Comparison of ENCODE assay signal across 8 cellular contexts in the genomic region with DNA sequence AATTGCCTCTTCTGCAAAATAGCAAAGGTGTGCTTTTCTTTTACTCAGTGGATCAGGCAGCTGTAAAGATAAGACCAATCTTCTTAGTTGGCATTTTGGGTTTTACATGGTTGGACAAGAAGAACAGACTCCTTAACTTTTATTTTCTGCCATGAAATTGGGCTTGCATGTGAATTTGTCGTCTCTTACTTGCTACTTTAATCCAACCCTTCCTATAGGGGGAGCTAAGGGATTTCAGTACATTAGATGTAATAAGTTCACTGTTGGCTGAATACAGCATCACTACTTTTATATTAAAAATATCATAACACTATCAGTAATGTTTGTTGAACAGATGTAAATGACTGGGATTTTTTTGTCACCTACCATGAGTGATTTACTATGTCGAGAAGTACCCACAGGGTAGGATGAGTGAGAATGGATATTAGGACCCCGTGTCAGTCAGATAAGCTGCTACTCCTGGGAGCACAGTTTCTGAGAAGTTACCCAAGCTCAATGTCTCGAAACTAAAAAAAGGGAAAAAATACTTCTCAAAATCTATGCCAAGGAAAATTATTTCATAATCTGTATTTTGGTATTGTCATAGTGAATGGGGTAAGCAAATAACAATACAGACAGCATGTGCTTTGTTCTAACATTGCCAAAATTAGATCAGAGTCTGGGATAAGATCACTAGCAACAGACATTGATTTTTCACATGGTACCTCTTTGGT.
A peak's percentile ranks its signal among the peaks of the same experiment; 100 is the strongest.
DNase-seq lines count a peak whose midpoint lies in the region; ATAC-seq and TF ChIP-seq lines count a peak whose summit lies in the region.

No MANE protein-coding gene starts in this region.

- ATAC-seq in HCT116 = peak; percentile 65
- no peak for ATAC-seq in HG03521 (IDR thresholded peaks at IDR 0.05; ENCODE audit: unreplicated experiment)
- no peak for ATAC-seq in HG02970 (IDR thresholded peaks at IDR 0.05; ENCODE audit: low FRiP score, unreplicated experiment)

- CTCF ChIA-PET in BJ (lab: Yijun Ruan, JAX) = interaction anchor here (0.6 to 1.8 kb wide), 14 partner anchors 10 to 656 kb away, joined by 3 to 7 read pairs (median 4); no protein-coding TSS in a partner anchor
- CTCF ChIA-PET in HCT116 (lab: Charles Lee) = interaction anchor here (0.7 to 1.9 kb wide), 8 partner anchors 10 to 639 kb away, joined by 3 to 9 read pairs (median 3); no protein-coding TSS in a partner anchor

- H2AFZ ChIP-seq in HCT116 (ENCODE audit: low read depth, low read length, poor library complexity, severe bottlenecking) = peak overlapping the region; percentile 22

- no peaks in the 10 kb centered on the region for H3K9me2 ChIP-seq in HCT116 (ENCODE audit: insufficient read depth)

- TF ChIP-seq POLR2A in HCT116 (IDR thresholded peaks at IDR 0.05; ENCODE audit: borderline replicate concordance, extremely low read depth, insufficient read depth, insufficient read length) = no peak

- H3K9ac ChIP-seq in HCT116 (ENCODE audit: low read length) (no peak overlapping the region), adipocyte (ENCODE audit: low read length) (no peak overlapping the region)

- H3K4me1 ChIP-seq in HCT116 (ENCODE audit: control insufficient read depth in 1 of 2, insufficient read depth in 2 of 2, low read length in 2 of 2) = no peaks in the 10 kb centered on the region
- peaks cover 10% of the 10 kb centered on the region for H3K4me1 ChIP-seq in adipocyte (ENCODE audit: control insufficient read depth, insufficient read depth, low read length)

- H3K4me3 ChIP-seq in BJ (ENCODE audit: low read depth, low read length) (no peak overlapping the region), HCT116 (replicated peaks in 1 of 2; ENCODE audit: low read depth in 1 of 2, low read length in 2 of 2) (no peak overlapping the region), adipocyte (ENCODE audit: low read length) (no peak overlapping the region), kidney epithelial cell (ENCODE audit: low read depth, low read length) (no peak overlapping the region)

- intact Hi-C loops in HCT116 (cut with micrococcal nuclease) = no loop called here

- no peaks in the 10 kb centered on the region for H4K20me1 ChIP-seq in HCT116 (ENCODE audit: insufficient read depth)

- H3K79me2 ChIP-seq in HCT116 (ENCODE audit: insufficient read depth, low read length) = no peaks in the 10 kb centered on the region

- TF ChIP-seq CTCF in BJ (IDR thresholded peaks at IDR 0.05; ENCODE audit: insufficient read depth, low read depth, low read length) = peak; percentile 37; the same call in 1 of the 2 replicates
- TF ChIP-seq CTCF in HCT116 (IDR thresholded peaks at IDR 0.05 in 2 of 3, conservative IDR thresholded peaks at IDR 0.05 in 1 of 3; ENCODE audit: borderline replicate concordance in 1 of 3, insufficient read depth in 1 of 3, low read depth in 2 of 3, low read length in 2 of 3) = peak; percentile 38 to 55 (median 48); a peak in 5 of 6 replicates
- TF ChIP-seq CTCF in kidney epithelial cell (IDR thresholded peaks at IDR 0.05; ENCODE audit: insufficient read depth, low read length, poor library complexity, severe bottlenecking) = peak; percentile 22

- BruUV-seq in HCT116 (replicated peaks; lab: Mats Ljungman, UMichigan) = no TSS peak

- POLR2A ChIA-PET in BJ (lab: Charles Lee) = no interaction called here
- POLR2A ChIA-PET in HCT116 (lab: Charles Lee) = no interaction called here

- no peak overlapping the region for H3K4me2 ChIP-seq in HCT116 (ENCODE audit: low read length)

- H3K9me3 ChIP-seq in HCT116 (ENCODE audit: control insufficient read depth in 1 of 2, insufficient read depth in 1 of 2, low read depth in 1 of 2, low read length in 2 of 2) = no peaks in the 10 kb centered on the region
- no peaks in the 10 kb centered on the region for H3K9me3 ChIP-seq in adipocyte (ENCODE audit: control insufficient read depth, low read length)

- TF ChIP-seq RAD21 in HCT116 (IDR thresholded peaks at IDR 0.05; ENCODE audit: low read depth) = peak; percentile 69

- RAD21 ChIA-PET in HCT116 (lab: Charles Lee; ENCODE audit: low non-redundant PET in 1 of 2, low total read pairs in 2 of 2, uncharacterized antibody in 2 of 2, unreplicated experiment in 2 of 2) = no interaction called here

- H3K27ac ChIP-seq in HCT116 (ENCODE audit: low read depth, low read length) = no peak overlapping the region

- no peaks in the 10 kb centered on the region for H3K27me3 ChIP-seq in BJ (ENCODE audit: control insufficient read depth, insufficient read depth, low read length)
- H3K27me3 ChIP-seq in HCT116 (ENCODE audit: insufficient read depth, low read length) = no peaks in the 10 kb centered on the region
- H3K27me3 ChIP-seq in adipocyte (replicated peaks; ENCODE audit: control insufficient read depth, insufficient read depth, low read length) = no peaks in the 10 kb centered on the region
- H3K27me3 ChIP-seq in kidney epithelial cell (ENCODE audit: control insufficient read depth, insufficient read depth, low read length) = no peaks in the 10 kb centered on the region

- H3K36me3 ChIP-seq in BJ (ENCODE audit: control insufficient read depth, insufficient read depth, low read length) (no peaks in the 10 kb centered on the region), HCT116 (ENCODE audit: control insufficient read depth in 1 of 2, insufficient read depth in 2 of 2, low read length in 2 of 2) (no peaks in the 10 kb centered on the region), adipocyte (ENCODE audit: control insufficient read depth, insufficient read depth, low read length, severe bottlenecking) (no peaks in the 10 kb centered on the region), kidney epithelial cell (ENCODE audit: control insufficient read depth, insufficient read depth, low read length) (no peaks in the 10 kb centered on the region)

- DNase-seq in BJ (ENCODE audit: low read depth) (no peak), HCT116 (ENCODE audit: low read depth, low spot score) (peak; percentile 27), adipocyte (ENCODE audit: low read depth) (peak; percentile 19), kidney epithelial cell (ENCODE audit: low read depth) (no peak)
- DNase-seq in effector CD8-positive, alpha-beta T cell (lab: John Stamatoyannopoulos, UW) = no peak
- no peak for DNase-seq in NK-92 treated with Interleukin-12 subunit alpha and Interleukin-12 subunit beta, amount 100 ng/mL, for 24 hours (lab: John Stamatoyannopoulos, UW)

TF ChIP-seq in HCT116, 20 proteins besides CTCF, POLR2A, EP300 and RAD21 (continues in another document):
- TF ChIP-seq CEBPB (IDR thresholded peaks at IDR 0.05; ENCODE audit: low read depth) = no peak
- TF ChIP-seq, protein P1, sequence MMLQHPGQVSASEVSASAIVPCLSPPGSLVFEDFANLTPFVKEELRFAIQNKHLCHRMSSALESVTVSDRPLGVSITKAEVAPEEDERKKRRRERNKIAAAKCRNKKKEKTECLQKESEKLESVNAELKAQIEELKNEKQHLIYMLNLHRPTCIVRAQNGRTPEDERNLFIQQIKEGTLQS (IDR thresholded peaks at IDR 0.05) = no peak
- no peak for TF ChIP-seq EZH2phosphoT487 (IDR thresholded peaks at IDR 0.05; ENCODE audit: borderline replicate concordance)
- no peak for TF ChIP-seq ZFX (IDR thresholded peaks at IDR 0.05)
- TF ChIP-seq SP1 (IDR thresholded peaks at IDR 0.05; ENCODE audit: low read depth) = no peak
- TF ChIP-seq TCF7L2 (IDR thresholded peaks at IDR 0.05; ENCODE audit: borderline replicate concordance, extremely low read depth, insufficient read depth, insufficient read length) = no peak
- TF ChIP-seq ZNF274 (IDR thresholded peaks at IDR 0.05; ENCODE audit: low read depth, low read length) = no peak
- no peak for TF ChIP-seq POLR2AphosphoS5 (IDR thresholded peaks at IDR 0.05; ENCODE audit: low read depth, low read length)
- TF ChIP-seq JUND (IDR thresholded peaks at IDR 0.05) = no peak
- TF ChIP-seq, protein P2, sequence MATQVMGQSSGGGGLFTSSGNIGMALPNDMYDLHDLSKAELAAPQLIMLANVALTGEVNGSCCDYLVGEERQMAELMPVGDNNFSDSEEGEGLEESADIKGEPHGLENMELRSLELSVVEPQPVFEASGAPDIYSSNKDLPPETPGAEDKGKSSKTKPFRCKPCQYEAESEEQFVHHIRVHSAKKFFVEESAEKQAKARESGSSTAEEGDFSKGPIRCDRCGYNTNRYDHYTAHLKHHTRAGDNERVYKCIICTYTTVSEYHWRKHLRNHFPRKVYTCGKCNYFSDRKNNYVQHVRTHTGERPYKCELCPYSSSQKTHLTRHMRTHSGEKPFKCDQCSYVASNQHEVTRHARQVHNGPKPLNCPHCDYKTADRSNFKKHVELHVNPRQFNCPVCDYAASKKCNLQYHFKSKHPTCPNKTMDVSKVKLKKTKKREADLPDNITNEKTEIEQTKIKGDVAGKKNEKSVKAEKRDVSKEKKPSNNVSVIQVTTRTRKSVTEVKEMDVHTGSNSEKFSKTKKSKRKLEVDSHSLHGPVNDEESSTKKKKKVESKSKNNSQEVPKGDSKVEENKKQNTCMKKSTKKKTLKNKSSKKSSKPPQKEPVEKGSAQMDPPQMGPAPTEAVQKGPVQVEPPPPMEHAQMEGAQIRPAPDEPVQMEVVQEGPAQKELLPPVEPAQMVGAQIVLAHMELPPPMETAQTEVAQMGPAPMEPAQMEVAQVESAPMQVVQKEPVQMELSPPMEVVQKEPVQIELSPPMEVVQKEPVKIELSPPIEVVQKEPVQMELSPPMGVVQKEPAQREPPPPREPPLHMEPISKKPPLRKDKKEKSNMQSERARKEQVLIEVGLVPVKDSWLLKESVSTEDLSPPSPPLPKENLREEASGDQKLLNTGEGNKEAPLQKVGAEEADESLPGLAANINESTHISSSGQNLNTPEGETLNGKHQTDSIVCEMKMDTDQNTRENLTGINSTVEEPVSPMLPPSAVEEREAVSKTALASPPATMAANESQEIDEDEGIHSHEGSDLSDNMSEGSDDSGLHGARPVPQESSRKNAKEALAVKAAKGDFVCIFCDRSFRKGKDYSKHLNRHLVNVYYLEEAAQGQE (IDR thresholded peaks at IDR 0.05; ENCODE audit: low read depth) = no peak
- TF ChIP-seq, protein P3, sequence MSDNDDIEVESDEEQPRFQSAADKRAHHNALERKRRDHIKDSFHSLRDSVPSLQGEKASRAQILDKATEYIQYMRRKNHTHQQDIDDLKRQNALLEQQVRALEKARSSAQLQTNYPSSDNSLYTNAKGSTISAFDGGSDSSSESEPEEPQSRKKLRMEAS (IDR thresholded peaks at IDR 0.05) = no peak
- TF ChIP-seq FOSL1 (IDR thresholded peaks at IDR 0.05; ENCODE audit: low read depth) = no peak

Comparison
In these comparisons a context has a peak if more than half of its experiments do, and no peak if none do; other contexts are left out.
1. DNase-seq: peak in HCT116 (single experiment) and adipocyte (single experiment); none in BJ (single experiment), kidney epithelial cell (single experiment), effector CD8-positive, alpha-beta T cell (single experiment) and NK-92 treated with Interleukin-12 subunit alpha and Interleukin-12 subunit beta, amount 100 ng/mL, for 24 hours (single experiment).
2. Peak in every context shown above with its lines, with median percentiles within 50 percentile points of each other: CTCF ChIP-seq.